ENCODE assay signal across 1 cellular context in the genomic region with DNA sequence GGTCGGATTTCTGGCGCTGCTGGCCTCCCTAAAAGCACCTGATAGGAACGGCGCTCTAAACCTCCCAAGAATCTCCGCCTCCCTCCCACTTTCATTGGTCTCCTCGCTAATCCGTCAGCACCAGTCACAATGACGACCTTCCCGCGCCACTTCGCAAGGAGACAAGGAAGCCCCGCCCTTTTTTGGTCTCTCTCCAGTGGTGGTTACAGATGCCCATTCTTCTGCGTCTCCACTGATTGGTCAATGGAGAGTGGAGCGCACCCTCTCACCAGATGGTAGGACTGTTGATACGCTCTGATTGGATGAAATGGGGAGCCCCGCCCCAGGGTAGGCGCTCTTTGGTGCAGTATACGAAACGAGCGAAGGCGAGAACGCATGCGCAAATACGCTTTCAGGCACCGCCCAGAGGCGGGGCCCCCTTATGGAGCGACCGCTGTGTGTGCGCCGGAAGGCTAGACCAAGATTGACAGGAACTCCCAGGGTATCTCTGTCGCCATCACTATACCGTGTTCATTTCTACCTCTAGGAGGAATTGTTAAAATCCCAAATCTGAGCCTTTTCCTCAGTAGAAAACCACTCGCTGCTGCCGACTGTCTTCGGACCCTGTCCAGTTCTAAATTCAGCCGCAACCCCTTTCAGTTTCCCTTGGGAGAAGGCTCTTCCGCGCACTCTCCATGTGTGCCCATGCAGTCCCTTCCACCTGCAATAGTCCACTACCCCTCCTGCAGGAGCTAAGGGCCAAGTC.
A peak's percentile ranks its signal among the peaks of the same experiment; 100 is the strongest.
TF ChIP-seq lines count a peak whose summit lies in the region.

No MANE protein-coding gene starts in this region.

TF ChIP-seq in IMR-90, 13 proteins besides CTCF, POLR2A, EP300 and RAD21:
- TF ChIP-seq SMC3 (IDR thresholded peaks at IDR 0.05; ENCODE audit: low read depth, low read length) (no peak), MXI1 (IDR thresholded peaks at IDR 0.05; ENCODE audit: borderline replicate concordance, low read depth, low read length) (no peak), USF2 (IDR thresholded peaks at IDR 0.05; ENCODE audit: low read depth, low read length) (0 out of 2 replicates have a peak, but pooled peaks have one; percentile 10), MAZ (IDR thresholded peaks at IDR 0.05; ENCODE audit: borderline replicate concordance, low read depth, low read length) (peak; percentile 88; the same call in 1 of the 2 replicates), MAFK (IDR thresholded peaks at IDR 0.05; ENCODE audit: low read depth, low read length) (no peak), CEBPB (IDR thresholded peaks at IDR 0.05; ENCODE audit: low read depth, low read length) (no peak; the same call in none of the 2 replicates), RFX5 (IDR thresholded peaks at IDR 0.05; ENCODE audit: low read depth, low read length) (peak; percentile 47; the same call in 1 of the 2 replicates), FOS (IDR thresholded peaks at IDR 0.05; ENCODE audit: low read depth, low read length) (peak; percentile 41; the same call in 1 of the 2 replicates)
